8 cellular contexts compared by ENCODE assay signal in genomic region chr12:98516184-98516873, GRCh38. TPM values are rescaled to one million over a fixed set of nuclear protein-coding genes. Genes with fewer than 3 reads are reported as not detected.
DNase-seq lines count a peak whose midpoint lies in the region; TF ChIP-seq lines count a peak whose summit lies in the region.

No MANE protein-coding gene starts in this region.

- peak; percentile 60 for DNase-seq in GM04504 (ENCODE audit: low read depth)
- peak; percentile 76 for DNase-seq in HFF-Myc (ENCODE audit: extremely low read depth, low read depth)
- peak; percentile 95 for DNase-seq in MV-4-11 (lab: John Stamatoyannopoulos, UW)
- peak; percentile 82 to 86 for DNase-seq in SJSA1 (ENCODE audit: low read depth in 1 of 2, low spot score in 2 of 2)
- peak; percentile 91 for DNase-seq in activated naive CD4-positive, alpha-beta T cell treated with anti-CD3 and anti-CD28 coated beads, Interleukin-2, amount 10 ng/mL, durations not matched to agents 7 days and 5 days
- peak; percentile 88 for DNase-seq in glomerular visceral epithelial cell (ENCODE audit: extremely low spot score)
- no peak for DNase-seq in osteocyte (ENCODE audit: extremely low spot score, unreplicated experiment)
- DNase-seq in thyroid gland = peak; percentile 64 to 74

- peaks cover 45% of the 10 kb centered on the region for H3K36me3 Mint-ChIP-seq in activated naive CD4-positive, alpha-beta T cell treated with anti-CD3 and anti-CD28 coated beads, Interleukin-2, amount 10 ng/mL, durations not matched to agents 7 days and 5 days
- H3K36me3 Mint-ChIP-seq in osteocyte (ENCODE audit: unreplicated experiment) = no peaks in the 10 kb centered on the region

- no peak for TF ChIP-seq POLR2A in thyroid gland (IDR thresholded peaks at IDR 0.05)

- H3K36me3 ChIP-seq in SJSA1 (peaks cover 39% of the 10 kb centered on the region), thyroid gland (no peaks in the 10 kb centered on the region)

- peak overlapping the region; percentile 100 for H3K4me3 Mint-ChIP-seq in activated naive CD4-positive, alpha-beta T cell treated with anti-CD3 and anti-CD28 coated beads, Interleukin-2, amount 10 ng/mL, durations not matched to agents 7 days and 5 days
- H3K4me3 Mint-ChIP-seq in osteocyte (ENCODE audit: unreplicated experiment) = peak overlapping the region; percentile 98

- intact Hi-C loops in thyroid gland (cut with DNase I) = loop anchor here (10.0 kb wide), 1 partner anchor 92 kb away; no protein-coding TSS in a partner anchor

- peaks cover 51% of the 10 kb centered on the region for H3K4me1 Mint-ChIP-seq in activated naive CD4-positive, alpha-beta T cell treated with anti-CD3 and anti-CD28 coated beads, Interleukin-2, amount 10 ng/mL, durations not matched to agents 7 days and 5 days
- H3K4me1 Mint-ChIP-seq in osteocyte (ENCODE audit: unreplicated experiment) = peaks cover 49% of the 10 kb centered on the region

- H3K27me3 Mint-ChIP-seq in activated naive CD4-positive, alpha-beta T cell treated with anti-CD3 and anti-CD28 coated beads, Interleukin-2, amount 10 ng/mL, durations not matched to agents 7 days and 5 days = peaks cover 3% of the 10 kb centered on the region
- no peaks in the 10 kb centered on the region for H3K27me3 Mint-ChIP-seq in osteocyte (ENCODE audit: unreplicated experiment)

- H3K27ac Mint-ChIP-seq in activated naive CD4-positive, alpha-beta T cell treated with anti-CD3 and anti-CD28 coated beads, Interleukin-2, amount 10 ng/mL, durations not matched to agents 7 days and 5 days = peak overlapping the region; percentile 100
- peak overlapping the region; percentile 96 for H3K27ac Mint-ChIP-seq in osteocyte (ENCODE audit: unreplicated experiment)

- no peaks in the 10 kb centered on the region for H3K9me3 Mint-ChIP-seq in activated naive CD4-positive, alpha-beta T cell treated with anti-CD3 and anti-CD28 coated beads, Interleukin-2, amount 10 ng/mL, durations not matched to agents 7 days and 5 days
- no peaks in the 10 kb centered on the region for H3K9me3 Mint-ChIP-seq in osteocyte (ENCODE audit: unreplicated experiment)

- CTCF ChIA-PET in activated naive CD4-positive, alpha-beta T cell treated with anti-CD3 and anti-CD28 coated beads, Interleukin-2, amount 10 ng/mL, durations not matched to agents 7 days and 5 days (lab: Charles Lee) = interaction anchor here (0.7 to 2.5 kb wide), 6 partner anchors 10 to 79 kb away, joined by 3 to 17 read pairs (median 4); no protein-coding TSS in a partner anchor

- H3K27me3 ChIP-seq in SJSA1 (replicated peaks) = no peaks in the 10 kb centered on the region
- H3K27me3 ChIP-seq in thyroid gland = no peaks in the 10 kb centered on the region

- peak; percentile 68 for TF ChIP-seq CTCF in HFF-Myc (IDR thresholded peaks at IDR 0.05; ENCODE audit: low read depth, low read length, missing control alignments)
- TF ChIP-seq CTCF in osteocyte (IDR thresholded peaks at IDR 0.05) = peak; percentile 69
- peak; percentile 45 to 74 (median 66) for TF ChIP-seq CTCF in thyroid gland (IDR thresholded peaks at IDR 0.05)

- H3K4me1 ChIP-seq in SJSA1 (replicated peaks) = peaks cover 9% of the 10 kb centered on the region
- peaks cover 19 to 21% of the 10 kb centered on the region in 2 donors for H3K4me1 ChIP-seq in thyroid gland

- H3K27ac ChIP-seq in SJSA1 = peak overlapping the region; percentile 95
- peak overlapping the region; percentile 94 to 99 (median 96) for H3K27ac ChIP-seq in thyroid gland

- WGBS in thyroid gland, 2 donors = 1% methylated on average over 17 to 26 of the region's 52 CpGs

- H3K9me3 ChIP-seq in SJSA1 (replicated peaks) = no peaks in the 10 kb centered on the region
- no peaks in the 10 kb centered on the region for H3K9me3 ChIP-seq in thyroid gland

- H3K4me3 ChIP-seq in HFF-Myc (replicated peaks; ENCODE audit: low read depth, low read length) (peak overlapping the region; percentile 91), SJSA1 (peak overlapping the region; percentile 88), thyroid gland (replicated peaks in 1 of 3) (peak overlapping the region; percentile 89 to 99 (median 97))

RNA-seq across cellular contexts. Expression of gene TMPO, which starts 0.9 kb away (rescaled TPM):
- 271 and 276 TPM in 2 replicates for total RNA-seq in SJSA1 (2014; rRNA removed; shearing (Covaris generic))
- total RNA-seq in osteocyte = 53.8 and 59.3 TPM in 2 replicates
- 10 to 100 TPM; 47.3 to 57.6 (median 55.6) TPM for total RNA-seq in thyroid gland
